In genomic region chr5:179403426-179404147, GRCh38 we compare ENCODE assay signal across 20 cellular contexts. TPM values are rescaled to one million over a fixed set of nuclear protein-coding genes. Genes with fewer than 3 reads are reported as not detected.
A peak's percentile ranks its signal among the peaks of the same experiment; 100 is the strongest.
DNase-seq lines count a peak whose midpoint lies in the region; TF ChIP-seq lines count a peak whose summit lies in the region.
"Had no signal": no experiment of that assay in that cellular context is flagged by ENCODE, and none has a peak within 500 bp of the region (broad histone marks: within the 10 kb centered on the region; RNA-seq: fewer than 3 reads in every experiment).

No MANE protein-coding gene starts in this region.

- H3K4me2 ChIP-seq in osteoblast (ENCODE audit: insufficient read depth, low read length) = no peak overlapping the region

- DNase-seq in activated CD4-positive, alpha-beta memory T cell treated with anti-CD3 and anti-CD28 coated beads, Interleukin-2, amount 10 ng/mL, durations not matched to agents 7 days and 5 days = peak; percentile 5
- no peak for DNase-seq in activated CD4-positive, alpha-beta memory T cell treated with anti-CD3 and anti-CD28 coated beads for 36 hours
- DNase-seq in endothelial cell (ENCODE audit: low spot score) (no peak), osteoblast (ENCODE audit: insufficient read length, low spot score, missing footprints) (no peak)
- DNase-seq in activated CD4-positive, alpha-beta T cell treated with anti-CD3 and anti-CD28 coated beads for 1 hour = no peak
- no peak for DNase-seq in stimulated activated naive CD4-positive, alpha-beta T cell (lab: John Stamatoyannopoulos, UW)
- DNase-seq in activated CD4-positive, alpha-beta T cell treated with anti-CD3 and anti-CD28 coated beads for 48 hours = no peak
- DNase-seq: BE2C; CD8-positive, alpha-beta memory T cell; DMS79 treated with DMSO at 0.1 percent for 48 hours; GF-D8; KBM-7; MV-4-11; NCI-H2029; NCI-H446; NCI-H524 treated with DMSO at 0.1 percent for 48 hours; NCI-H774 had no signal

- H3K79me2 ChIP-seq in osteoblast (ENCODE audit: insufficient read depth, low read length) = no peaks in the 10 kb centered on the region

- peaks cover 6% of the 10 kb centered on the region for H3K36me3 Mint-ChIP-seq in activated CD4-positive, alpha-beta memory T cell treated with anti-CD3 and anti-CD28 coated beads, Interleukin-2, amount 10 ng/mL, durations not matched to agents 7 days and 5 days (ENCODE audit: low read depth)
- H3K36me3 Mint-ChIP-seq in activated CD4-positive, alpha-beta memory T cell treated with anti-CD3 and anti-CD28 coated beads for 36 hours = peaks cover 7% of the 10 kb centered on the region
- peaks cover 25% of the 10 kb centered on the region for H3K36me3 Mint-ChIP-seq in endothelial cell (ENCODE audit: low read depth, unreplicated experiment)
- H3K36me3 Mint-ChIP-seq: CD14-positive monocyte had no signal

- H3K27me3 ChIP-seq in osteoblast (ENCODE audit: insufficient read depth, low read length) = no peaks in the 10 kb centered on the region
- H3K27me3 ChIP-seq: BE2C had no signal

- TF ChIP-seq CTCF in endothelial cell (IDR thresholded peaks at IDR 0.05; ENCODE audit: unreplicated experiment) (no peak), osteoblast (IDR thresholded peaks at IDR 0.05; ENCODE audit: extremely low read depth, low read depth, low read length) (no peak)

- H3K27ac ChIP-seq in osteoblast (ENCODE audit: low read depth, low read length) = no peak overlapping the region
- H3K27ac ChIP-seq: 22Rv1 had no signal

- H2AFZ ChIP-seq in osteoblast (ENCODE audit: low read length) = peak overlapping the region; percentile 25

- H4K20me1 ChIP-seq in osteoblast (ENCODE audit: insufficient read depth, low read length) = no peaks in the 10 kb centered on the region

- CTCF ChIA-PET in activated CD4-positive, alpha-beta memory T cell treated with anti-CD3 and anti-CD28 coated beads, Interleukin-2, amount 10 ng/mL, durations not matched to agents 7 days and 5 days (lab: Charles Lee) = no interaction called here
- CTCF ChIA-PET in activated CD4-positive, alpha-beta memory T cell treated with anti-CD3 and anti-CD28 coated beads for 36 hours (lab: Charles Lee) = no interaction called here

- H3K27me3 Mint-ChIP-seq in activated CD4-positive, alpha-beta memory T cell treated with anti-CD3 and anti-CD28 coated beads, Interleukin-2, amount 10 ng/mL, durations not matched to agents 7 days and 5 days = no peaks in the 10 kb centered on the region
- H3K27me3 Mint-ChIP-seq in activated CD4-positive, alpha-beta memory T cell treated with anti-CD3 and anti-CD28 coated beads for 36 hours = no peaks in the 10 kb centered on the region
- no peaks in the 10 kb centered on the region for H3K27me3 Mint-ChIP-seq in endothelial cell (ENCODE audit: unreplicated experiment)

- no peak overlapping the region for H3K27ac Mint-ChIP-seq in activated CD4-positive, alpha-beta memory T cell treated with anti-CD3 and anti-CD28 coated beads, Interleukin-2, amount 10 ng/mL, durations not matched to agents 7 days and 5 days
- no peak overlapping the region for H3K27ac Mint-ChIP-seq in activated CD4-positive, alpha-beta memory T cell treated with anti-CD3 and anti-CD28 coated beads for 36 hours
- no peak overlapping the region for H3K27ac Mint-ChIP-seq in endothelial cell (ENCODE audit: unreplicated experiment)
- H3K27ac Mint-ChIP-seq: CD14-positive monocyte; CD8-positive, alpha-beta memory T cell had no signal

- POLR2A ChIA-PET in activated CD4-positive, alpha-beta memory T cell treated with anti-CD3 and anti-CD28 coated beads, Interleukin-2, amount 10 ng/mL, durations not matched to agents 7 days and 5 days (lab: Charles Lee) = no interaction called here
- POLR2A ChIA-PET in activated CD4-positive, alpha-beta memory T cell treated with anti-CD3 and anti-CD28 coated beads for 36 hours (lab: Charles Lee) = no interaction called here

- intact Hi-C loops in activated CD4-positive, alpha-beta memory T cell treated with anti-CD3 and anti-CD28 coated beads for 36 hours (cut with micrococcal nuclease) = no loop called here

- H3K4me3 Mint-ChIP-seq in activated CD4-positive, alpha-beta memory T cell treated with anti-CD3 and anti-CD28 coated beads, Interleukin-2, amount 10 ng/mL, durations not matched to agents 7 days and 5 days = no peak overlapping the region
- H3K4me3 Mint-ChIP-seq in activated CD4-positive, alpha-beta memory T cell treated with anti-CD3 and anti-CD28 coated beads for 36 hours = no peak overlapping the region
- peak overlapping the region; percentile 62 for H3K4me3 Mint-ChIP-seq in endothelial cell (ENCODE audit: unreplicated experiment)
- H3K4me3 Mint-ChIP-seq: CD14-positive monocyte; CD8-positive, alpha-beta memory T cell had no signal

- H3K4me3 ChIP-seq in osteoblast (ENCODE audit: insufficient read depth, low read length) = no peak overlapping the region

- peaks cover 7% of the 10 kb centered on the region for H3K4me1 ChIP-seq in osteoblast (ENCODE audit: insufficient read depth, low read length)

- peaks cover 29% of the 10 kb centered on the region for H3K9me3 Mint-ChIP-seq in activated CD4-positive, alpha-beta memory T cell treated with anti-CD3 and anti-CD28 coated beads, Interleukin-2, amount 10 ng/mL, durations not matched to agents 7 days and 5 days
- H3K9me3 Mint-ChIP-seq in activated CD4-positive, alpha-beta memory T cell treated with anti-CD3 and anti-CD28 coated beads for 36 hours = peaks cover 34% of the 10 kb centered on the region
- H3K9me3 Mint-ChIP-seq in endothelial cell (ENCODE audit: unreplicated experiment) = peaks cover 24% of the 10 kb centered on the region

- H3K36me3 ChIP-seq in osteoblast (ENCODE audit: insufficient read depth, low read length) = no peaks in the 10 kb centered on the region
- H3K36me3 ChIP-seq: BE2C had no signal

- no peaks in the 10 kb centered on the region for H3K4me1 Mint-ChIP-seq in activated CD4-positive, alpha-beta memory T cell treated with anti-CD3 and anti-CD28 coated beads, Interleukin-2, amount 10 ng/mL, durations not matched to agents 7 days and 5 days
- H3K4me1 Mint-ChIP-seq in activated CD4-positive, alpha-beta memory T cell treated with anti-CD3 and anti-CD28 coated beads for 36 hours (ENCODE audit: low read depth) = no peaks in the 10 kb centered on the region
- no peaks in the 10 kb centered on the region for H3K4me1 Mint-ChIP-seq in endothelial cell (ENCODE audit: unreplicated experiment)
- H3K4me1 Mint-ChIP-seq: CD14-positive monocyte; CD8-positive, alpha-beta memory T cell had no signal

- peaks cover 3% of the 10 kb centered on the region for H3K9me3 ChIP-seq in osteoblast (ENCODE audit: low read depth, low read length)
- H3K9me3 ChIP-seq: BE2C had no signal

RNA-seq across cellular contexts. Expression of gene ADAMTS2, which starts 58.3 kb away (rescaled TPM):
- not detected for total RNA-seq in activated CD4-positive, alpha-beta memory T cell treated with anti-CD3 and anti-CD28 coated beads, Interleukin-2, amount 10 ng/mL, durations not matched to agents 7 days and 5 days
- not detected for total RNA-seq in activated CD4-positive, alpha-beta memory T cell treated with anti-CD3 and anti-CD28 coated beads for 36 hours
- 1.5 TPM for total RNA-seq in endothelial cell (ENCODE audit: unreplicated experiment)
- total RNA-seq in osteoblast = 144 and 203 TPM in 2 replicates
- total RNA-seq: CD8-positive, alpha-beta memory T cell; MCF 10A had no signal

Comparison
In these comparisons a context has a peak if more than half of its experiments do, and no peak if none do; other contexts are left out.
1. RNA of gene ADAMTS2, which starts 58.3 kb away (total RNA-seq): 144 to 203 TPM in osteoblast; 1.5 TPM in endothelial cell (single experiment), not detected in activated CD4-positive, alpha-beta memory T cell treated with anti-CD3 and anti-CD28 coated beads for 36 hours and not detected in activated CD4-positive, alpha-beta memory T cell treated with anti-CD3 and anti-CD28 coated beads, Interleukin-2, amount 10 ng/mL, durations not matched to agents 7 days and 5 days; every median in the first group is over 10 times any median in the second.